ENCODE assay signal across 13 cellular contexts in genomic region chr5:172078027-172078426, GRCh38.
DNase-seq lines count a peak whose midpoint lies in the region; ATAC-seq and TF ChIP-seq lines count a peak whose summit lies in the region.
"Had no signal": no experiment of that assay in that cellular context is flagged by ENCODE, and none has a peak within 500 bp of the region (broad histone marks: within the 10 kb centered on the region; RNA-seq: fewer than 3 reads in every experiment).

No MANE protein-coding gene starts in this region.

- H3K4me1 Mint-ChIP-seq in activated naive CD4-positive, alpha-beta T cell treated with anti-CD3 and anti-CD28 coated beads, Interleukin-2, amount 10 ng/mL, durations not matched to agents 7 days and 5 days, result peaks cover 33% of the 10 kb centered on the region
- peaks cover 27% of the 10 kb centered on the region for H3K4me1 Mint-ChIP-seq in activated CD4-positive, alpha-beta memory T cell treated with anti-CD3 and anti-CD28 coated beads, Interleukin-2, amount 10 ng/mL, durations not matched to agents 7 days and 5 days

- H3K9me3 Mint-ChIP-seq in activated naive CD4-positive, alpha-beta T cell treated with anti-CD3 and anti-CD28 coated beads, Interleukin-2, amount 10 ng/mL, durations not matched to agents 7 days and 5 days, result no peaks in the 10 kb centered on the region
- H3K9me3 Mint-ChIP-seq in activated CD4-positive, alpha-beta memory T cell treated with anti-CD3 and anti-CD28 coated beads, Interleukin-2, amount 10 ng/mL, durations not matched to agents 7 days and 5 days, result no peaks in the 10 kb centered on the region

- intact Hi-C loops in testis (cut with DNase I; ENCODE audit: low total_unique reads), result no loop called here
- intact Hi-C loops in PC-3 (cut with micrococcal nuclease), result no loop called here

- WGBS in mesenchymal stem cell, result 98% methylated on average over 4 of the region's 4 CpGs
- 84 to 85% methylated on average over 4 of the region's 4 CpGs for WGBS in testis, 2 donors

- no peak overlapping the region for H2BK5ac ChIP-seq in mesenchymal stem cell (ENCODE audit: low read depth, low read length, poor library complexity, severe bottlenecking)

- no peaks in the 10 kb centered on the region for H3K9me2 ChIP-seq in PC-3 (replicated peaks; ENCODE audit: low read length)

- no peaks in the 10 kb centered on the region for H3K79me2 ChIP-seq in PC-3 (ENCODE audit: low read length)

- H3K4ac ChIP-seq in mesenchymal stem cell (ENCODE audit: low read depth in 1 of 2, low read length in 2 of 2), result no peak overlapping the region

- no peak overlapping the region for H2AK5ac ChIP-seq in mesenchymal stem cell (ENCODE audit: low read length, severe bottlenecking)

- H3K36me3 ChIP-seq in mesenchymal stem cell (ENCODE audit: control insufficient read depth in 1 of 2, insufficient read depth in 2 of 2, low read depth in 1 of 2, low read length in 2 of 2) (peaks cover 28 to 66% of the 10 kb centered on the region in 2 experiments), testis (ENCODE audit: low read depth, missing control alignments) (no peaks in the 10 kb centered on the region), PC-3 (ENCODE audit: low read depth, low read length) (no peaks in the 10 kb centered on the region; the same call in 1 of the 2 replicates)
- H3K36me3 ChIP-seq: prostate gland had no signal

- H3K27ac ChIP-seq in mesenchymal stem cell (ENCODE audit: low read length, poor library complexity, severe bottlenecking) (peak overlapping the region; percentile 24), testis (no peak overlapping the region), PC-3 (ENCODE audit: low read length) (no peak overlapping the region)
- H3K27ac ChIP-seq: prostate gland had no signal

- H2BK12ac ChIP-seq in mesenchymal stem cell (ENCODE audit: low read length in 2 of 2), result no peak overlapping the region

- CTCF ChIA-PET in activated naive CD4-positive, alpha-beta T cell treated with anti-CD3 and anti-CD28 coated beads, Interleukin-2, amount 10 ng/mL, durations not matched to agents 7 days and 5 days (lab: Charles Lee), result no interaction called here
- CTCF ChIA-PET in activated CD4-positive, alpha-beta memory T cell treated with anti-CD3 and anti-CD28 coated beads, Interleukin-2, amount 10 ng/mL, durations not matched to agents 7 days and 5 days (lab: Charles Lee), result no interaction called here
- CTCF ChIA-PET in PC-3 (lab: Charles Lee), result no interaction called here

- H4K8ac ChIP-seq in mesenchymal stem cell (ENCODE audit: low read length), result no peak overlapping the region

- no peak overlapping the region for H3K14ac ChIP-seq in mesenchymal stem cell (ENCODE audit: low read length in 2 of 2)

- peaks cover 10% of the 10 kb centered on the region for H3K79me1 ChIP-seq in mesenchymal stem cell (replicated peaks; ENCODE audit: low read length, poor library complexity, severe bottlenecking)

- H3K18ac ChIP-seq in mesenchymal stem cell (ENCODE audit: low read depth in 1 of 2, low read length in 2 of 2), result no peak overlapping the region

- H3K4me1 ChIP-seq in mesenchymal stem cell (ENCODE audit: control insufficient read depth, insufficient read depth, low read depth, low read length) (peaks cover 16% of the 10 kb centered on the region), testis (peaks cover 10% of the 10 kb centered on the region), PC-3 (ENCODE audit: insufficient read depth, low read length) (no peaks in the 10 kb centered on the region)
- H3K4me1 ChIP-seq: prostate gland had no signal

- no peaks in the 10 kb centered on the region for H3F3A ChIP-seq in PC-3 (ENCODE audit: low read length, unreplicated experiment)

- no peak overlapping the region for H3K4me3 Mint-ChIP-seq in activated naive CD4-positive, alpha-beta T cell treated with anti-CD3 and anti-CD28 coated beads, Interleukin-2, amount 10 ng/mL, durations not matched to agents 7 days and 5 days
- H3K4me3 Mint-ChIP-seq in activated CD4-positive, alpha-beta memory T cell treated with anti-CD3 and anti-CD28 coated beads, Interleukin-2, amount 10 ng/mL, durations not matched to agents 7 days and 5 days, result no peak overlapping the region

- no peaks in the 10 kb centered on the region for H3K27me3 Mint-ChIP-seq in activated naive CD4-positive, alpha-beta T cell treated with anti-CD3 and anti-CD28 coated beads, Interleukin-2, amount 10 ng/mL, durations not matched to agents 7 days and 5 days
- no peaks in the 10 kb centered on the region for H3K27me3 Mint-ChIP-seq in activated CD4-positive, alpha-beta memory T cell treated with anti-CD3 and anti-CD28 coated beads, Interleukin-2, amount 10 ng/mL, durations not matched to agents 7 days and 5 days

- no peaks in the 10 kb centered on the region for H4K20me1 ChIP-seq in PC-3 (ENCODE audit: low read length)

- H3K9ac ChIP-seq in mesenchymal stem cell (ENCODE audit: low read length) (no peak overlapping the region), PC-3 (ENCODE audit: low read length) (no peak overlapping the region)

- H2AFZ ChIP-seq in mesenchymal stem cell (ENCODE audit: low read depth, low read length) (no peak overlapping the region), PC-3 (ENCODE audit: low read length) (no peak overlapping the region)

- H3K23ac ChIP-seq in mesenchymal stem cell (ENCODE audit: low read length in 2 of 2), result no peak overlapping the region

- peak; percentile 5 for DNase-seq in activated naive CD4-positive, alpha-beta T cell treated with anti-CD3 and anti-CD28 coated beads, Interleukin-2, amount 10 ng/mL, durations not matched to agents 7 days and 5 days
- no peak for DNase-seq in activated naive CD4-positive, alpha-beta T cell treated with Interleukin-2 at 50 U/mL for 16 hours
- no peak for DNase-seq in activated CD4-positive, alpha-beta memory T cell treated with anti-CD3 and anti-CD28 coated beads, Interleukin-2, amount 10 ng/mL, durations not matched to agents 7 days and 5 days
- DNase-seq in mesenchymal stem cell (no peak), testis (peak; percentile 38), PC-3 (no peak)
- DNase-seq in activated CD4-positive, alpha-beta T cell treated with anti-CD3 and anti-CD28 coated beads for 1 hour, result no peak
- DNase-seq: COR-L47; NCI-H1694; stimulated activated CD4-positive, alpha-beta T cell treated with anti-CD3 and anti-CD28 coated beads, Interleukin-15, amount 100 ng/mL, for 24 hours had no signal

- no peak overlapping the region for H4K91ac ChIP-seq in mesenchymal stem cell (ENCODE audit: low read length)

- no peak for TF ChIP-seq CTCF in testis (IDR thresholded peaks at IDR 0.05)
- no peak for TF ChIP-seq CTCF in PC-3 (conservative IDR thresholded peaks at IDR 0.05; ENCODE audit: low read depth, low read length)

- no peak for TF ChIP-seq POLR2A in testis (IDR thresholded peaks at IDR 0.05)

- no peaks in the 10 kb centered on the region for H3K9me3 ChIP-seq in mesenchymal stem cell (ENCODE audit: control insufficient read depth, low read length)
- H3K9me3 ChIP-seq in testis, result no peaks in the 10 kb centered on the region
- no peaks in the 10 kb centered on the region for H3K9me3 ChIP-seq in PC-3 (ENCODE audit: low read length)
- H3K9me3 ChIP-seq: prostate gland had no signal

- peaks cover 77% of the 10 kb centered on the region for H3K36me3 Mint-ChIP-seq in activated naive CD4-positive, alpha-beta T cell treated with anti-CD3 and anti-CD28 coated beads, Interleukin-2, amount 10 ng/mL, durations not matched to agents 7 days and 5 days
- peaks cover 82% of the 10 kb centered on the region for H3K36me3 Mint-ChIP-seq in activated CD4-positive, alpha-beta memory T cell treated with anti-CD3 and anti-CD28 coated beads, Interleukin-2, amount 10 ng/mL, durations not matched to agents 7 days and 5 days (ENCODE audit: low read depth)

- BruUV-seq in PC-3 (replicated peaks; lab: Mats Ljungman, UMichigan), result no TSS peak

- H3K27me3 ChIP-seq in mesenchymal stem cell (ENCODE audit: control insufficient read depth in 1 of 2, insufficient read depth in 1 of 2, low read length in 2 of 2) (no peaks in the 10 kb centered on the region), testis (no peaks in the 10 kb centered on the region), PC-3 (ENCODE audit: low read length) (no peaks in the 10 kb centered on the region)

- POLR2A ChIA-PET in activated CD4-positive, alpha-beta memory T cell treated with anti-CD3 and anti-CD28 coated beads, Interleukin-2, amount 10 ng/mL, durations not matched to agents 7 days and 5 days (lab: Charles Lee), result interaction anchor here (1.5 kb wide), 1 partner anchor 14 kb away, joined by 3 read pairs; no protein-coding TSS in a partner anchor
- POLR2A ChIA-PET in PC-3 (lab: Charles Lee; ENCODE audit: unreplicated experiment), result no interaction called here

- H3K27ac Mint-ChIP-seq in activated naive CD4-positive, alpha-beta T cell treated with anti-CD3 and anti-CD28 coated beads, Interleukin-2, amount 10 ng/mL, durations not matched to agents 7 days and 5 days, result peak overlapping the region; percentile 74
- H3K27ac Mint-ChIP-seq in activated CD4-positive, alpha-beta memory T cell treated with anti-CD3 and anti-CD28 coated beads, Interleukin-2, amount 10 ng/mL, durations not matched to agents 7 days and 5 days, result peak overlapping the region; percentile 54

- H2BK15ac ChIP-seq in mesenchymal stem cell (ENCODE audit: low read depth, poor library complexity, severe bottlenecking), result no peak overlapping the region

- H3K4me3 ChIP-seq in mesenchymal stem cell (ENCODE audit: insufficient read depth in 1 of 2, low read depth in 1 of 2, low read length in 2 of 2), result no peak overlapping the region
- H3K4me3 ChIP-seq in testis, result no peak overlapping the region
- H3K4me3 ChIP-seq in PC-3 (ENCODE audit: low read length), result no peak overlapping the region
- H3K4me3 ChIP-seq: prostate gland had no signal

- ATAC-seq in GM18861 (IDR thresholded peaks at IDR 0.05; ENCODE audit: unreplicated experiment) (no peak), PC-3 (no peak)
- ATAC-seq: Panc1 had no signal

- H2BK120ac ChIP-seq in mesenchymal stem cell (ENCODE audit: low read depth, low read length), result no peak overlapping the region

- no peak overlapping the region for H3K4me2 ChIP-seq in mesenchymal stem cell (ENCODE audit: low read length, poor library complexity, severe bottlenecking)
- no peak overlapping the region for H3K4me2 ChIP-seq in PC-3 (ENCODE audit: low read length)

Comparison
In these comparisons a context has a peak if more than half of its experiments do, and no peak if none do; other contexts are left out.
1. DNase-seq: peak in activated naive CD4-positive, alpha-beta T cell treated with anti-CD3 and anti-CD28 coated beads, Interleukin-2, amount 10 ng/mL, durations not matched to agents 7 days and 5 days (single experiment) and testis (single experiment); none in activated naive CD4-positive, alpha-beta T cell treated with Interleukin-2 at 50 U/mL for 16 hours (single experiment), activated CD4-positive, alpha-beta memory T cell treated with anti-CD3 and anti-CD28 coated beads, Interleukin-2, amount 10 ng/mL, durations not matched to agents 7 days and 5 days (single experiment), mesenchymal stem cell (single experiment), PC-3 (single experiment) and activated CD4-positive, alpha-beta T cell treated with anti-CD3 and anti-CD28 coated beads for 1 hour (single experiment).